10 cellular contexts compared by ENCODE assay signal in genomic region chr22:22701557-22701956, GRCh38. TPM values are rescaled to one million over a fixed set of nuclear protein-coding genes. Genes with fewer than 3 reads are reported as not detected.
DNase-seq lines count a peak whose midpoint lies in the region; TF ChIP-seq lines count a peak whose summit lies in the region.
"Not testable (repeated sequence)": the region's sequence is repeated elsewhere in the genome, so short reads cannot be mapped to it uniquely, and the experiment has no call there.
"Had no signal": no experiment of that assay in that cellular context is flagged by ENCODE, and none has a peak within 500 bp of the region (broad histone marks: within the 10 kb centered on the region; RNA-seq: fewer than 3 reads in every experiment).

No MANE protein-coding gene starts in this region.

- not testable (repeated sequence) for H3K9ac ChIP-seq in OCI-LY3 (ENCODE audit: low read length)

- H3K4me3 ChIP-seq in ACC112 (ENCODE audit: low read depth, low read length); OCI-LY3 (ENCODE audit: low read length): not testable (repeated sequence)

- not testable (repeated sequence) for H3K79me2 ChIP-seq in ACC112 (ENCODE audit: control insufficient read depth, insufficient read depth, low read length, unreplicated experiment); OCI-LY3 (ENCODE audit: low read length)

- not testable (repeated sequence) for TF ChIP-seq CTCF in OCI-LY3 (IDR thresholded peaks at IDR 0.05; ENCODE audit: low read depth, low read length)

- DNase-seq in activated effector memory CD4-positive, alpha-beta T cell treated with anti-CD3 and anti-CD28 coated beads, Interleukin-2, amount 50 U/mL, for 16 hours = peak; percentile 13
- DNase-seq in ecto neural progenitor cell (ENCODE audit: low spot score) = peak; percentile 19
- DNase-seq in cardiac septum (ENCODE audit: low spot score) = peak; percentile 72
- peak; percentile 8 for DNase-seq in mesenteric fat pad (ENCODE audit: low spot score)
- peak; percentile 28 for DNase-seq in ureter (ENCODE audit: low spot score)

- not testable (repeated sequence) for H2AFZ ChIP-seq in ACC112 (ENCODE audit: low read length, unreplicated experiment); OCI-LY3 (ENCODE audit: low read depth, low read length)

- intact Hi-C loops in cardiac septum (cut with DNase I) = loop anchor here (10.0 kb wide), 1 partner anchor 63 kb away; no protein-coding TSS in a partner anchor

- not testable (repeated sequence) for H4K20me1 ChIP-seq in OCI-LY3 (ENCODE audit: insufficient read depth, low read length)

- H3K36me3 ChIP-seq in ACC112 (ENCODE audit: insufficient read depth, low read length); OCI-LY3 (replicated peaks; ENCODE audit: low read depth, low read length): not testable (repeated sequence)

- not testable (repeated sequence) for H3K4me2 ChIP-seq in OCI-LY3 (ENCODE audit: low read length)

- H3K9me3 ChIP-seq in OCI-LY3 (ENCODE audit: insufficient read depth, low read length) = not testable (repeated sequence)

- H3K4me1 ChIP-seq in ACC112 (ENCODE audit: control insufficient read depth, insufficient read depth, low read length, unreplicated experiment) = peaks cover 27% of the 10 kb centered on the region
- H3K4me1 ChIP-seq in OCI-LY3 (ENCODE audit: low read length) = peaks cover 67% of the 10 kb centered on the region

- not testable (repeated sequence) for H3K27me3 ChIP-seq in ACC112 (ENCODE audit: insufficient read depth, low read length); OCI-LY3 (ENCODE audit: low read depth, low read length)

- peak overlapping the region; percentile 98 for H3K27ac ChIP-seq in ACC112 (ENCODE audit: low read depth, low read length)
- H3K27ac ChIP-seq in OCI-LY3 (ENCODE audit: low read length) = peak overlapping the region; percentile 23; the same call in 1 of the 2 replicates

RNA-seq across cellular contexts. Expression of gene GGTLC2, which starts 57.1 kb away (rescaled TPM):
- total RNA-seq in cardiac septum = not detected
- total RNA-seq in mesenteric fat pad = not detected
- not detected for total RNA-seq in ureter
- total RNA-seq: CD4-positive, alpha-beta memory T cell; CD4-positive, CD25-positive, alpha-beta regulatory T cell; CD8-positive, alpha-beta memory T cell had no signal

Comparison
In these comparisons a context has a peak if more than half of its experiments do, and no peak if none do; other contexts are left out.
1. DNase-seq: peak in every context shown above with its lines; median percentile 72 in cardiac septum; 28 in ureter; 19 in ecto neural progenitor cell; 13 in activated effector memory CD4-positive, alpha-beta T cell treated with anti-CD3 and anti-CD28 coated beads, Interleukin-2, amount 50 U/mL, for 16 hours; 8 in mesenteric fat pad.